Comparison of ENCODE assay signal across 8 cellular contexts in genomic region chr19:51926426-51926783, GRCh38. TPM values are rescaled to one million over a fixed set of nuclear protein-coding genes. Genes with fewer than 3 reads are reported as not detected.
DNase-seq lines count a peak whose midpoint lies in the region; ATAC-seq, FAIRE-seq and TF ChIP-seq lines count a peak whose summit lies in the region.

No MANE protein-coding gene starts in this region.

- no peak for ATAC-seq in Right ventricle myocardium inferior
- ATAC-seq in central memory CD8-positive, alpha-beta T cell (replicated peaks; ENCODE audit: extremely low read depth, poor library complexity, severe bottlenecking): no peak

- H3K4me1 ChIP-seq in cardiac muscle cell (ENCODE audit: low read depth): no peaks in the 10 kb centered on the region
- peaks cover 15% of the 10 kb centered on the region for H3K4me1 ChIP-seq in mononuclear cell (ENCODE audit: insufficient read depth, low read length)

- H3K27ac ChIP-seq in cardiac muscle cell: peak overlapping the region; percentile 97

- H3K4me1 Mint-ChIP-seq in central memory CD8-positive, alpha-beta T cell: peaks cover 25% of the 10 kb centered on the region

- TF ChIP-seq CTCF in cardiac muscle cell (IDR thresholded peaks at IDR 0.05; ENCODE audit: low read depth, low read length): no peak

- peaks cover 20% of the 10 kb centered on the region for H3K9me3 Mint-ChIP-seq in central memory CD8-positive, alpha-beta T cell

- H3K4me3 ChIP-seq in cardiac muscle cell (peak overlapping the region; percentile 58), mononuclear cell (ENCODE audit: low read length) (peak overlapping the region; percentile 80)

- peak overlapping the region; percentile 97 for H3K4me3 Mint-ChIP-seq in central memory CD8-positive, alpha-beta T cell

- H3K27ac Mint-ChIP-seq in central memory CD8-positive, alpha-beta T cell (ENCODE audit: low read depth): peak overlapping the region; percentile 91

- H3K36me3 Mint-ChIP-seq in central memory CD8-positive, alpha-beta T cell (ENCODE audit: insufficient read depth): peaks cover 12% of the 10 kb centered on the region

- peaks cover 10% of the 10 kb centered on the region for H3K36me3 ChIP-seq in cardiac muscle cell

- DNase-seq in cardiac muscle cell (ENCODE audit: low read depth in 1 of 2, low spot score in 1 of 2): no peak
- DNase-seq in Right ventricle myocardium inferior (ENCODE audit: missing footprints): no peak
- no peak for DNase-seq in central memory CD8-positive, alpha-beta T cell (ENCODE audit: low spot score in 2 of 2)
- no peak for DNase-seq in occipital lobe (lab: John Stamatoyannopoulos, UW)
- no peak for DNase-seq in NCI-H187 treated with DMSO at 0.1 percent for 48 hours (lab: John Stamatoyannopoulos, UW)
- DNase-seq in H54 (ENCODE audit: insufficient read length, low spot score): no peak
- DNase-seq in NCI-H446 treated with DMSO at 0.1 percent for 48 hours (lab: John Stamatoyannopoulos, UW): no peak

- intact Hi-C loops in Right ventricle myocardium inferior (cut with DNase I): loop anchor here (2.0 kb wide), 1 partner anchor 60 kb away; the partner anchor contains the start of gene ZNF350

- H3K27me3 Mint-ChIP-seq in central memory CD8-positive, alpha-beta T cell: no peaks in the 10 kb centered on the region

- H3K9me3 ChIP-seq in cardiac muscle cell (ENCODE audit: low read depth) (peaks cover 4% of the 10 kb centered on the region), mononuclear cell (ENCODE audit: low read depth, low read length) (peaks cover 54% of the 10 kb centered on the region)

- no peak for TF ChIP-seq POLR2A in H54 (IDR thresholded peaks at IDR 0.05; ENCODE audit: low read depth, low read length)

- no peak for FAIRE-seq in H54 (lab: Jason Lieb, UNC)

- H3K27me3 ChIP-seq in cardiac muscle cell (no peaks in the 10 kb centered on the region), mononuclear cell (ENCODE audit: insufficient read depth, low read length) (no peaks in the 10 kb centered on the region)

RNA-seq across cellular contexts. Expression of gene ZNF613, which starts 0.9 kb away (rescaled TPM):
- total RNA-seq in cardiac muscle cell (7.1 and 14.4 TPM in 2 replicates), Right ventricle myocardium inferior (3.7 TPM), mononuclear cell (0.84 TPM), occipital lobe (11.4 TPM)
- polyA plus RNA-seq in cardiac muscle cell: 9.3 and 11.6 TPM in 2 replicates

RNA-seq across cellular contexts. Expression of gene ZNF649, which starts 21.6 kb away (rescaled TPM):
- total RNA-seq in cardiac muscle cell (17.3 and 26.3 TPM in 2 replicates), Right ventricle myocardium inferior (8.8 TPM), mononuclear cell (18.3 TPM), occipital lobe (39.0 TPM)
- polyA plus RNA-seq in cardiac muscle cell: 17.4 and 18.1 TPM in 2 replicates

RNA-seq across cellular contexts. Expression of gene ZNF577, which starts 38.7 kb away (rescaled TPM):
- total RNA-seq in cardiac muscle cell: 22.2 and 31.6 TPM in 2 replicates
- 27.6 and 39.0 TPM in 2 replicates for polyA plus RNA-seq in cardiac muscle cell
- total RNA-seq in Right ventricle myocardium inferior: 8.4 TPM
- total RNA-seq in mononuclear cell: 8.6 TPM
- total RNA-seq in occipital lobe: 66.6 TPM
